10 cellular contexts compared by ENCODE assay signal in the genomic region with DNA sequence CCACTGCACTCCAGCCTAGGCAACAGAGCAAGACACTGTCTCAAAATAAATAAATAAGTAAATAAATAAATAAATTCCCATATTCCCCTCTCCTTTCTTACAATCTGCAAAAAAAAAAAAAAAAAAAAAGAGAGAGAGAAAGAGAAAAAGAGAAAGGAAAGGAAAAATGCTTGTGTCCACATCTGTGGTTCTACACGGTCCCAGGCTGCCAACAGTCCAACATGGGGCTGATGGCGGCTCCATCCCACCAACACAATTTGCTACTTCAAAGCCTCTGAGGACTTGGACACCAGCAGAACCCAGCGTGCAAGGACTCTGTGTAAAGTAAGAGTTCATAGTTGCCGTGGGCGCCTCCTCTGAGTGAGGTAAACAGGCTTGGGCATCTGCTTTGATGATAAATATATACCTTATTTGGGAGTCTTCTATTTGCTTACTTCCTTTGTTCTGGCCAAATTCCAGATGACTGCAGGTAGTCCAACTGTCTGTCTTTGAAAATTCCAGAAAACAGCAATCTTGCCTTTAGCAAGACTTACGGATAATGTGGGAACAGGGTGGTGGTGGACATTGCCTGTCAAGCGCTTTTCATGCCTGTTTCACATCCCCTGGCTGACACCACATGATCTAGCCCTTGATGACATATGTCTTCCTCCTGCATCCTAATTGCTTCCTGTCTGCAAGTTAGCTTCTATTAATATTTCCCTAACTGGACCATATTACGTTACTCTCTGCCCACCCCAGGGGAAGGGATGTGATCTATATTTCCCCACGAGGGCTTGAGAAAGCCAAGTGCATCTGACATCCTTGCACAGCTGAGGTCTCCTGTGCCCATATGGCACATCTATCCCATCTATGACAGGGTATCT. TPM values are rescaled to one million over a fixed set of nuclear protein-coding genes. Genes with fewer than 3 reads are reported as not detected.
DNase-seq lines count a peak whose midpoint lies in the region; ATAC-seq, FAIRE-seq and TF ChIP-seq lines count a peak whose summit lies in the region.
"Had no signal": no experiment of that assay in that cellular context is flagged by ENCODE, and none has a peak within 500 bp of the region (broad histone marks: within the 10 kb centered on the region; RNA-seq: fewer than 3 reads in every experiment).

No MANE protein-coding gene starts in this region.

- peaks cover 63% of the 10 kb centered on the region for H3K36me3 Mint-ChIP-seq in CD8-positive, alpha-beta T cell

- POLR2A ChIA-PET in CD8-positive, alpha-beta T cell (lab: Charles Lee) = interaction anchor here (1.0 to 2.1 kb wide), 7 partner anchors 7 to 45 kb away, joined by 3 to 7 read pairs (median 4); partner anchors contain the start of gene LITAF
- POLR2A ChIA-PET in endothelial cell of umbilical vein (lab: Charles Lee) = no interaction called here

- no peak overlapping the region for H3K4me3 ChIP-seq in CD8-positive, alpha-beta T cell (ENCODE audit: low read depth, low read length)
- H3K4me3 ChIP-seq in endothelial cell of umbilical vein (replicated peaks in 1 of 3; ENCODE audit: insufficient read depth in 1 of 3, low read depth in 1 of 3, low read length in 3 of 3) (no peak overlapping the region), gastroesophageal sphincter (no peak overlapping the region)

- BruUV-seq in endothelial cell of umbilical vein (replicated peaks; lab: Mats Ljungman, UMichigan) = no TSS peak

- peak overlapping the region; percentile 74 for H3K27ac Mint-ChIP-seq in CD8-positive, alpha-beta T cell

- intact Hi-C loops in CD8-positive, alpha-beta T cell (cut with DNase I, micrococcal nuclease) = loop anchor here in 1 of 2 experiments (10.0 kb wide), 1 partner anchor 322 kb away; the partner anchor contains the start of gene SOCS1
- intact Hi-C loops in endothelial cell of umbilical vein (cut with micrococcal nuclease) = no loop called here

- no peaks in the 10 kb centered on the region for H4K20me1 ChIP-seq in endothelial cell of umbilical vein (replicated peaks; ENCODE audit: control insufficient read depth, extremely low read depth, insufficient read depth, low read length)

- CTCF ChIA-PET in CD8-positive, alpha-beta T cell (lab: Charles Lee) = interaction anchor here (0.6 to 1.3 kb wide), 5 partner anchors 23 to 115 kb away, joined by 3 to 4 read pairs (median 3); no protein-coding TSS in a partner anchor
- CTCF ChIA-PET in endothelial cell of umbilical vein (lab: Charles Lee) = interaction anchor here (1.2 kb wide), 1 partner anchor 45 kb away, joined by 4 read pairs; no protein-coding TSS in a partner anchor

- H3K4me1 Mint-ChIP-seq in CD8-positive, alpha-beta T cell (ENCODE audit: low read depth) = peaks cover 80% of the 10 kb centered on the region

- H3K27me3 ChIP-seq in CD8-positive, alpha-beta T cell (ENCODE audit: insufficient read depth, low read length) = no peaks in the 10 kb centered on the region
- no peaks in the 10 kb centered on the region for H3K27me3 ChIP-seq in endothelial cell of umbilical vein (ENCODE audit: control insufficient read depth in 2 of 2, insufficient read depth in 2 of 2, low read length in 2 of 2)
- H3K27me3 ChIP-seq in gastroesophageal sphincter = no peaks in the 10 kb centered on the region

- no peak overlapping the region for H3K27ac ChIP-seq in CD8-positive, alpha-beta T cell (ENCODE audit: low read depth, low read length)
- H3K27ac ChIP-seq in endothelial cell of umbilical vein (ENCODE audit: insufficient read depth, low read depth, low read length) (no peak overlapping the region), gastroesophageal sphincter (no peak overlapping the region)

- no peak overlapping the region for H2AFZ ChIP-seq in endothelial cell of umbilical vein (ENCODE audit: low read depth, low read length)

- H3K4me2 ChIP-seq in endothelial cell of umbilical vein (ENCODE audit: insufficient read depth, low read length) = no peak overlapping the region

- no peaks in the 10 kb centered on the region for H3K9me3 Mint-ChIP-seq in CD8-positive, alpha-beta T cell
- H3K9me3 Mint-ChIP-seq: nephron had no signal

- WGBS in gastroesophageal sphincter (ENCODE audit: low coverage in 1 of 2), 2 donors = 55 to 75% methylated on average over 4 to 9 of the region's 9 CpGs

- H3K9ac ChIP-seq in endothelial cell of umbilical vein (replicated peaks; ENCODE audit: extremely low read depth, insufficient read depth, low read length) = no peak overlapping the region

- ATAC-seq in CD8-positive, alpha-beta T cell = no peak
- peak; percentile 68 for ATAC-seq in GM19351 (IDR thresholded peaks at IDR 0.05; ENCODE audit: unreplicated experiment)
- no peak for ATAC-seq in gastroesophageal sphincter
- no peak for ATAC-seq in GM18520 (IDR thresholded peaks at IDR 0.05; ENCODE audit: unreplicated experiment)

- H3K27me3 Mint-ChIP-seq in CD8-positive, alpha-beta T cell (ENCODE audit: low read depth) = no peaks in the 10 kb centered on the region

- DNase-seq in CD8-positive, alpha-beta T cell = no peak
- DNase-seq in HT-29 (ENCODE audit: low spot score) (peak; percentile 23), endothelial cell of umbilical vein (ENCODE audit: low read depth, low spot score) (no peak), NCI-H1092 (lab: John Stamatoyannopoulos, UW) (no peak)
- DNase-seq in activated CD4-positive, CD25-positive, alpha-beta regulatory T cell treated with anti-CD3 and anti-CD28 coated beads, Interleukin-2, amount 50 U/mL, for 72 hours = no peak

- no peak for TF ChIP-seq CTCF in CD8-positive, alpha-beta T cell (IDR thresholded peaks at IDR 0.05)
- TF ChIP-seq CTCF in endothelial cell of umbilical vein (IDR thresholded peaks at IDR 0.05; ENCODE audit: extremely low read depth in 1 of 2, insufficient read depth in 1 of 2, low read depth in 1 of 2, low read length in 2 of 2) (no peak), gastroesophageal sphincter (IDR thresholded peaks at IDR 0.05) (no peak)

- H3K9me3 ChIP-seq in CD8-positive, alpha-beta T cell (ENCODE audit: low read length) = no peaks in the 10 kb centered on the region
- H3K9me3 ChIP-seq in endothelial cell of umbilical vein (replicated peaks; ENCODE audit: control insufficient read depth, insufficient read depth, low read length) (no peaks in the 10 kb centered on the region), gastroesophageal sphincter (no peaks in the 10 kb centered on the region)

- H3K4me1 ChIP-seq in CD8-positive, alpha-beta T cell (ENCODE audit: insufficient read depth, low read length) = peaks cover 85% of the 10 kb centered on the region
- H3K4me1 ChIP-seq in endothelial cell of umbilical vein (ENCODE audit: control insufficient read depth, extremely low read depth, insufficient read depth, low read length) (no peaks in the 10 kb centered on the region), gastroesophageal sphincter (peaks cover 0 to 48% (median 0%) of the 10 kb centered on the region in 3 donors)

- peaks cover under 1% of the 10 kb centered on the region for H3K36me3 ChIP-seq in CD8-positive, alpha-beta T cell (ENCODE audit: insufficient read depth, low read length)
- no peaks in the 10 kb centered on the region for H3K36me3 ChIP-seq in endothelial cell of umbilical vein (ENCODE audit: control insufficient read depth in 2 of 2, extremely low read depth in 1 of 2, insufficient read depth in 2 of 2, low read length in 2 of 2)
- no peaks in the 10 kb centered on the region for H3K36me3 ChIP-seq in gastroesophageal sphincter

- peak; percentile 60 for FAIRE-seq in endothelial cell of umbilical vein (lab: Jason Lieb, UNC)
- FAIRE-seq: astrocyte had no signal

- H3K4me3 Mint-ChIP-seq in CD8-positive, alpha-beta T cell = peak overlapping the region; percentile 47
- H3K4me3 Mint-ChIP-seq: nephron had no signal

- TF ChIP-seq POLR2A in endothelial cell of umbilical vein (IDR thresholded peaks at IDR 0.05; ENCODE audit: low read depth, low read length) (no peak), gastroesophageal sphincter (IDR thresholded peaks at IDR 0.05) (no peak)

- H3K79me2 ChIP-seq in endothelial cell of umbilical vein (ENCODE audit: control insufficient read depth, insufficient read depth, low read length) = no peaks in the 10 kb centered on the region

- H3K9me1 ChIP-seq in endothelial cell of umbilical vein (replicated peaks; ENCODE audit: control insufficient read depth, extremely low read depth, insufficient read depth, low read length) = no peaks in the 10 kb centered on the region

- dilution Hi-C loops in endothelial cell of umbilical vein (cut with MboI; ENCODE audit: extremely low pct_ligation_motif_present, low sequenced_read_pairs) = no loop called here

- no peak for TF ChIP-seq EP300 in gastroesophageal sphincter (IDR thresholded peaks at IDR 0.05)

TF ChIP-seq in endothelial cell of umbilical vein, 7 proteins besides CTCF, POLR2A, EP300 and RAD21:
- TF ChIP-seq POLR2AphosphoS5 (IDR thresholded peaks at IDR 0.05; ENCODE audit: insufficient read depth, low read depth, low read length) (no peak), FOS (IDR thresholded peaks at IDR 0.05; ENCODE audit: borderline replicate concordance, insufficient read depth, low read length) (no peak), EZH2 (IDR thresholded peaks at IDR 0.05; ENCODE audit: borderline replicate concordance, low read depth, low read length, severe bottlenecking) (no peak), JUN (IDR thresholded peaks at IDR 0.05; ENCODE audit: borderline replicate concordance, insufficient read depth, insufficient read length, low read depth) (no peak), MYC (IDR thresholded peaks at IDR 0.05; ENCODE audit: low read depth, low read length) (no peak), GATA2 (IDR thresholded peaks at IDR 0.05; ENCODE audit: insufficient read depth, insufficient read length, low read depth, low read length) (no peak)
- TF ChIP-seq, protein P1, sequence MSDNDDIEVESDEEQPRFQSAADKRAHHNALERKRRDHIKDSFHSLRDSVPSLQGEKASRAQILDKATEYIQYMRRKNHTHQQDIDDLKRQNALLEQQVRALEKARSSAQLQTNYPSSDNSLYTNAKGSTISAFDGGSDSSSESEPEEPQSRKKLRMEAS (IDR thresholded peaks at IDR 0.05; ENCODE audit: insufficient read depth, insufficient read length) = no peak

RNA-seq across cellular contexts. Expression of gene LITAF, which starts 10.1 kb away (rescaled TPM):
- total RNA-seq in CD8-positive, alpha-beta T cell = 100 to 1,000 TPM; 543 TPM
- 116 and 128 TPM in 2 replicates for total RNA-seq in HT-29 (2014; rRNA removed; shearing (Covaris generic))
- 15.2 and 17.4 TPM in 2 replicates for total RNA-seq in endothelial cell of umbilical vein
- 27.2 and 36.1 TPM in 2 replicates for polyA plus RNA-seq in endothelial cell of umbilical vein
- 11.7 and 13.9 TPM in 2 replicates for polyA plus RNA-seq in endothelial cell of umbilical vein (2011; cell fraction: cytosol; rRNA removed)
- 4.3 and 4.5 TPM in 2 replicates for polyA plus RNA-seq in endothelial cell of umbilical vein (2011; cell fraction: nucleus; rRNA removed)
- 8.4 and 14.8 TPM in 2 replicates for polyA plus RNA-seq in endothelial cell of umbilical vein (2012)
- polyA minus RNA-seq in endothelial cell of umbilical vein = 21.5 and 26.2 TPM in 2 replicates
- 72.3 TPM for polyA minus RNA-seq in endothelial cell of umbilical vein (2011; cell fraction: cytosol; rRNA and poly(A)+ RNA removed)
- 1.9 and 3.8 TPM in 2 replicates for polyA minus RNA-seq in endothelial cell of umbilical vein (2011; cell fraction: nucleus; rRNA and poly(A)+ RNA removed)
- total RNA-seq in gastroesophageal sphincter = 10 to 100 TPM; 31.6 to 95.0 (median 44.5) TPM
